In the genomic region with DNA sequence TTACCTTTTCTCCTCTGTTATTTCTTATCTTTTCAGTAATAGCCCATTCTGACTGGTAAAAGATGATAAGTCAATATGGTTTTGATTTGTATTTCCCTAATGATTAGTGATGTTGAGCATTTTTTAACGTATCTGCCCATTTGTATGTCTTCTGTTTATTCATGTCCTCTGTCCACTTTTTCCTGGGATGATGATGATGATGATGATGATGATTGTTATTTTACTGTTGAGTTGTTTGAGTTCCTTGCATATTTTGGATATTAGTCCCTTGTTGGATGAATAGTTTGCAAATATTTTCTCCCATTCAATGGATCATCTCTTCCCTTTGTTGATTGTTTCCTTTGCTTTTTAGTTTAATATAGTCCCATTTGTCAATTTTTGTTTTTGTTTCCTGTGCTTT, we compare ENCODE assay signal across 28 cellular contexts. TPM values are rescaled to one million over a fixed set of nuclear protein-coding genes. Genes with fewer than 3 reads are reported as not detected.
DNase-seq lines count a peak whose midpoint lies in the region; ATAC-seq, FAIRE-seq and TF ChIP-seq lines count a peak whose summit lies in the region.
"Had no signal": no experiment of that assay in that cellular context is flagged by ENCODE, and none has a peak within 500 bp of the region (broad histone marks: within the 10 kb centered on the region; RNA-seq: fewer than 3 reads in every experiment).

No MANE protein-coding gene starts in this region.

- no peak for FAIRE-seq in GM19239 (lab: Jason Lieb, UNC)
- FAIRE-seq: GM12878, kidney had no signal

- H3K27me3 ChIP-seq in GM23248 (replicated peaks; ENCODE audit: insufficient read depth): no peaks in the 10 kb centered on the region
- H3K27me3 ChIP-seq: breast epithelium, neutrophil, tibial artery had no signal

- no peak for ATAC-seq in GM19035 (IDR thresholded peaks at IDR 0.05; ENCODE audit: unreplicated experiment)
- ATAC-seq: activated CD8-positive, alpha-beta T cell treated with anti-CD3 and anti-CD28 coated beads for 36 hours; GM12878; HCT116; Right ventricle myocardium inferior had no signal

- H4K20me1 ChIP-seq in GM23248 (ENCODE audit: insufficient read depth): no peaks in the 10 kb centered on the region

- TF ChIP-seq CTCF in astrocyte of the spinal cord (IDR thresholded peaks at IDR 0.05; ENCODE audit: low read depth, low read length): no peak

- peaks cover 26% of the 10 kb centered on the region for H3F3A ChIP-seq in GM23248 (ENCODE audit: insufficient read depth)

- peak overlapping the region; percentile 41 for H3K27ac ChIP-seq in GM23248
- H3K27ac ChIP-seq: breast epithelium, coronary artery, neutrophil, tibial artery had no signal

- WGBS in GM23248 (ENCODE audit: low coverage in 1 of 2, low lambda C conversion rate in 2 of 2, missing lambda C conversion rate in 2 of 2), 2 experiments: 0 to 2% methylated on average over 1 of the region's 1 CpG

- H3K9ac ChIP-seq in GM23248: no peak overlapping the region

- H3K4me2 ChIP-seq in GM23248 (ENCODE audit: unreplicated experiment): peak overlapping the region; percentile 12

- H3K79me2 ChIP-seq in GM23248 (ENCODE audit: insufficient read depth): no peaks in the 10 kb centered on the region

- peaks cover 26% of the 10 kb centered on the region for H3K4me1 ChIP-seq in GM23248 (ENCODE audit: insufficient read depth)
- H3K4me1 ChIP-seq: breast epithelium, tibial artery had no signal

- H3K4me3 ChIP-seq in GM23248 (no peak overlapping the region), astrocyte of the spinal cord (ENCODE audit: low read depth, low read length) (no peak overlapping the region)
- H3K4me3 ChIP-seq: breast epithelium, coronary artery, GM12878, tibial artery had no signal

- in situ Hi-C loops in GM23248 (cut with MboI) (loop anchor here (5.0 to 25.0 kb wide), 2 partner anchors 200 to 1070 kb away; no protein-coding TSS in a partner anchor), astrocyte of the spinal cord (cut with HindIII; ENCODE audit: low sequenced_read_pairs) (no loop called here)

- H3K9me3 ChIP-seq in GM23248 (ENCODE audit: low read depth): no peaks in the 10 kb centered on the region
- H3K9me3 ChIP-seq: breast epithelium, neutrophil, tibial artery had no signal

- no peaks in the 10 kb centered on the region for H3K9me2 ChIP-seq in GM23248 (ENCODE audit: insufficient read depth)

- no peaks in the 10 kb centered on the region for H3K36me3 ChIP-seq in GM23248 (ENCODE audit: low read depth)
- H3K36me3 ChIP-seq: breast epithelium, neutrophil, tibial artery had no signal

- DNase-seq in A172 (ENCODE audit: low spot score) (peak; percentile 65), GM23248 (peak; percentile 46), astrocyte of the spinal cord (ENCODE audit: low read depth, low spot score) (peak; percentile 24), glomerular visceral epithelial cell (ENCODE audit: extremely low spot score) (peak; percentile 12), DMS79 treated with DMSO at 0.1 percent for 48 hours (lab: John Stamatoyannopoulos, UW) (no peak), SHP77 treated with DMSO at 0.1 percent for 48 hours (lab: John Stamatoyannopoulos, UW) (no peak), GM19239 (ENCODE audit: insufficient read length, low spot score) (no peak)
- DNase-seq: activated CD4-positive, CD25-positive, alpha-beta regulatory T cell treated with anti-CD3 and anti-CD28 coated beads, Interleukin-2, amount 50 U/mL, for 72 hours; activated CD8-positive, alpha-beta T cell treated with anti-CD3 and anti-CD28 coated beads for 36 hours; activated gamma-delta T cell; foreskin melanocyte; hypothalamus; KG1; kidney; NCI-H1048; NCI-H2029; NCI-H2227 treated with DMSO at 0.1 percent for 48 hours; stimulated activated CD4-positive, alpha-beta T cell treated with anti-CD3 and anti-CD28 coated beads, Interleukin-12 subunit alpha, Interleukin-12 subunit beta, amount 100 ng/mL, for 4 hours; stimulated activated CD4-positive, alpha-beta T cell treated with anti-CD3 and anti-CD28 coated beads, Interleukin-4, amount 100 ng/mL, for 4 hours; tibial artery had no signal

- H2AFZ ChIP-seq in GM23248: peak overlapping the region; percentile 11

RNA-seq across cellular contexts. Expression of a gene that starts 27.0 kb away (rescaled TPM):
- 36.7 and 40.3 TPM in 2 replicates for total RNA-seq in A172 (2014; rRNA removed; shearing (Covaris generic))
- total RNA-seq in GM23248 (2014; rRNA removed; shearing (Covaris generic)): 12.6 and 26.2 TPM in 2 replicates
- polyA plus RNA-seq in GM23248 (2016; fragmentation: Nextera tagmentation; extraction: Ambion mirVana): 13.0 and 13.9 TPM in 2 replicates

RNA-seq across cellular contexts. Expression of a gene that starts 27.1 kb away (rescaled TPM):
- 21.0 and 41.5 TPM in 2 replicates for total RNA-seq in A172 (2014; rRNA removed; shearing (Covaris generic))
- total RNA-seq in GM23248 (2014; rRNA removed; shearing (Covaris generic)): 23.6 and 54.3 TPM in 2 replicates
- polyA plus RNA-seq in GM23248 (2016; fragmentation: Nextera tagmentation; extraction: Ambion mirVana): 30.2 and 32.5 TPM in 2 replicates

RNA-seq across cellular contexts. Expression of a gene that starts 33.5 kb away (rescaled TPM):
- total RNA-seq in A172 (2014; rRNA removed; shearing (Covaris generic)): 15.7 and 15.9 TPM in 2 replicates
- 8.9 and 9.6 TPM in 2 replicates for total RNA-seq in GM23248 (2014; rRNA removed; shearing (Covaris generic))
- 4.6 and 5.0 TPM in 2 replicates for polyA plus RNA-seq in GM23248 (2016; fragmentation: Nextera tagmentation; extraction: Ambion mirVana)
- total RNA-seq: OCI-LY7 had no signal

Comparison
In these comparisons a context has a peak if more than half of its experiments do, and no peak if none do; other contexts are left out.
1. DNase-seq: peak in A172 (single experiment), GM23248 (single experiment), astrocyte of the spinal cord (single experiment) and glomerular visceral epithelial cell (single experiment); none in DMS79 treated with DMSO at 0.1 percent for 48 hours (single experiment), SHP77 treated with DMSO at 0.1 percent for 48 hours (single experiment) and GM19239 (single experiment).